In genomic region chr6:5085638-5086293, GRCh38 we compare ENCODE assay signal across 9 cellular contexts. TPM values are rescaled to one million over a fixed set of nuclear protein-coding genes. Genes with fewer than 3 reads are reported as not detected.
DNase-seq lines count a peak whose midpoint lies in the region; ATAC-seq, FAIRE-seq and TF ChIP-seq lines count a peak whose summit lies in the region.
"Had no signal": no experiment of that assay in that cellular context is flagged by ENCODE, and none has a peak within 500 bp of the region (broad histone marks: within the 10 kb centered on the region; RNA-seq: fewer than 3 reads in every experiment).

No MANE protein-coding gene starts in this region.

- H3K9me3 ChIP-seq in hepatocyte (ENCODE audit: low read depth) = no peaks in the 10 kb centered on the region
- no peaks in the 10 kb centered on the region for H3K9me3 ChIP-seq in skeletal muscle tissue (ENCODE audit: control insufficient read depth in 3 of 3, low read length in 3 of 3)

- peak overlapping the region in 2 of 3 donors; percentile 70 to 76 for H3K9ac ChIP-seq in skeletal muscle tissue (ENCODE audit: low read depth in 1 of 3, low read length in 3 of 3)

- no peak for ATAC-seq in GM19397 (IDR thresholded peaks at IDR 0.05; ENCODE audit: unreplicated experiment)

- no peaks in the 10 kb centered on the region for H3K79me2 ChIP-seq in hepatocyte

- H3K4me2 ChIP-seq in hepatocyte = peak overlapping the region; percentile 100

- peak; percentile 7 for DNase-seq in DMS79 treated with DMSO at 0.1 percent for 48 hours (lab: John Stamatoyannopoulos, UW)
- DNase-seq in DMS79 (lab: John Stamatoyannopoulos, UW) = no peak
- DNase-seq in HTR-8/SVneo (ENCODE audit: insufficient read length, low spot score) = no peak
- DNase-seq in activated T-cell treated with anti-CD3 and anti-CD28 coated beads, Interleukin-2, amount 50 U/mL, for 48 hours = peak; percentile 32 to 42
- peak; percentile 63 for DNase-seq in hepatocyte (ENCODE audit: low spot score)
- DNase-seq in NCI-H1048 (lab: John Stamatoyannopoulos, UW) = no peak

- H3K27ac ChIP-seq in hepatocyte (no peak overlapping the region), skeletal muscle tissue (ENCODE audit: low read depth, low read length) (peak overlapping the region; percentile 75)
- H3K27ac ChIP-seq: 22Rv1 had no signal

- FAIRE-seq in HTR-8/SVneo (lab: Jason Lieb, UNC) = peak; percentile 4

- peak overlapping the region; percentile 97 for H2AFZ ChIP-seq in hepatocyte

- H4K20me1 ChIP-seq in hepatocyte (ENCODE audit: insufficient read depth, poor library complexity, severe bottlenecking) = no peaks in the 10 kb centered on the region

- 1% methylated on average over 62 of the region's 75 CpGs for WGBS in hepatocyte (ENCODE audit: low lambda C conversion rate, missing lambda C conversion rate)

- H3K4me3 ChIP-seq in hepatocyte (peak overlapping the region; percentile 78), skeletal muscle tissue (ENCODE audit: low read length in 3 of 3) (peak overlapping the region; percentile 73 to 80 (median 77))

- TF ChIP-seq CTCF in hepatocyte (IDR thresholded peaks at IDR 0.05; ENCODE audit: poor library complexity) = no peak

- H3K4me1 ChIP-seq in hepatocyte (ENCODE audit: insufficient read depth) = peaks cover 8% of the 10 kb centered on the region
- H3K4me1 ChIP-seq in skeletal muscle tissue (ENCODE audit: control insufficient read depth in 3 of 3, insufficient read depth in 3 of 3, low read length in 3 of 3) = peaks cover 7 to 19% (median 11%) of the 10 kb centered on the region in 3 donors

- H3K36me3 ChIP-seq in hepatocyte (replicated peaks; ENCODE audit: insufficient read depth, low read depth) = no peaks in the 10 kb centered on the region
- H3K36me3 ChIP-seq in skeletal muscle tissue (ENCODE audit: control insufficient read depth in 3 of 3, insufficient read depth in 3 of 3, low read length in 3 of 3) = no peaks in the 10 kb centered on the region

- no peaks in the 10 kb centered on the region for H3K9me2 ChIP-seq in hepatocyte (replicated peaks; ENCODE audit: insufficient read depth)

- peaks cover 22% of the 10 kb centered on the region for H3K27me3 ChIP-seq in hepatocyte
- H3K27me3 ChIP-seq in skeletal muscle tissue (ENCODE audit: control insufficient read depth in 3 of 3, insufficient read depth in 3 of 3, low read length in 3 of 3) = peaks cover 4 to 26% (median 17%) of the 10 kb centered on the region in 3 donors

RNA-seq across cellular contexts. Expression of gene PPP1R3G, which starts 0.6 kb away (rescaled TPM):
- total RNA-seq in hepatocyte = 0.47 and 0.48 TPM in 2 replicates
- polyA plus RNA-seq in hepatocyte = 0.18 and 0.82 TPM in 2 replicates
- total RNA-seq in skeletal muscle tissue = 2.1 TPM

Comparison
In these comparisons a context has a peak if more than half of its experiments do, and no peak if none do; other contexts are left out.
1. DNase-seq: peak in DMS79 treated with DMSO at 0.1 percent for 48 hours (single experiment), activated T-cell treated with anti-CD3 and anti-CD28 coated beads, Interleukin-2, amount 50 U/mL, for 48 hours (2 of 2) and hepatocyte (single experiment); none in DMS79 (single experiment), HTR-8/SVneo (single experiment) and NCI-H1048 (single experiment).